9 cellular contexts compared by ENCODE assay signal in the genomic region with DNA sequence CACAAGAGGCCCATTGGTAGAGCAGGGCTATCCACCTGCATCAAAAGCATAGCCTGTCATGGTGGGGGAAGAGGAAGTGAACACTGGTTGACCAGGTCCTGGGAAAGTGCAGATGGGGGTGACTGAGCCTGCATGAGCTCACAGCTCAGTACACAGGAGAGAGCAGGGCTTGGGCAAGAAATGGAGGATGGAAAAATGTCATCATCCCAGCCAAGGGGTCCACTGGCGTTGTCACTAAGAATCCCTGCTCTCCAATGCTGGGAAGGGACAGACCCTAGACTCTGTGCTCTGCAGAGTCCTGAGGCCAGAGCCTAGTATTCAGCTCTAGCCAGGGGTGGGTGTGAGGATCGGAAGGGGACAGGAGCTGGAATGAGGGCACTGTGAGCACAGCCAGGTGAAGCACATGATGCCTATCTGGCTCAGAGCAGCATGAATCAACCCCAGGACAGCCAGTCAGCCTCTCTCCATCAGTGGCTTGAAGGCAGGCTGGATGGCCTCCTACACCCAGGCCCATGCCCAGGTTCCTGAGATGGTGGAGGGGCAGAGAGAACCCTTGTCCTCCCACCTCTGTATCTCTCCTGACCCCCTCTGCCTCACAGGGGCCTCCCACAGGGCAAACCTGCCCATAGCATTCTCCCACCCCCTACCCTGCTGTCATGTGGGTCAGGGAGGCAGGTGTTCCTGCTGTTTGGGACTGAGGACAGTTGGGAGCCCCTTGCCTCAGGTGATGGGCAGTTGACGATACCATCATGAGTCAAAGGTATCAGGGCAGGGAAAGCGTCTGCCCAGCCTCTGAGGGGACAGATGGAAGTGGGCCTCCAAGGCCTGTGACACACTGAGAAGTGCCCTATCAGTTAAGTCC. TPM values are rescaled to one million over a fixed set of nuclear protein-coding genes. Genes with fewer than 3 reads are reported as not detected.
DNase-seq lines count a peak whose midpoint lies in the region; ATAC-seq, FAIRE-seq and TF ChIP-seq lines count a peak whose summit lies in the region.
"Had no signal": no experiment of that assay in that cellular context is flagged by ENCODE, and none has a peak within 500 bp of the region (broad histone marks: within the 10 kb centered on the region; RNA-seq: fewer than 3 reads in every experiment).

No MANE protein-coding gene starts in this region.

- no peak for DNase-seq in activated CD4-positive, CD25-positive, alpha-beta regulatory T cell (lab: John Stamatoyannopoulos, UW)
- DNase-seq in HTR-8/SVneo (ENCODE audit: insufficient read length, low spot score) (no peak), K562 (ENCODE audit: extremely low read depth in 1 of 4, low spot score in 3 of 4) (no peak), A172 (ENCODE audit: low spot score) (no peak), LoVo (ENCODE audit: low spot score) (no peak)
- no peak for DNase-seq in stimulated activated effector memory CD8-positive, alpha-beta T cell treated with anti-CD3 and anti-CD28 coated beads, Interleukin-12 subunit alpha, Interleukin-12 subunit beta, amount 100 ng/mL, for 72 hours (ENCODE audit: low spot score in 2 of 2)

- peaks cover 39% of the 10 kb centered on the region for H3K4me1 Mint-ChIP-seq in stimulated activated effector memory CD8-positive, alpha-beta T cell treated with anti-CD3 and anti-CD28 coated beads, Interleukin-12 subunit alpha, Interleukin-12 subunit beta, amount 100 ng/mL, for 72 hours

- peak overlapping the region; percentile 93 for H3K27ac Mint-ChIP-seq in stimulated activated effector memory CD8-positive, alpha-beta T cell treated with anti-CD3 and anti-CD28 coated beads, Interleukin-12 subunit alpha, Interleukin-12 subunit beta, amount 100 ng/mL, for 72 hours

- H3K4me1 ChIP-seq in K562 (replicated peaks in 1 of 2; ENCODE audit: control insufficient read depth in 2 of 2, insufficient read depth in 2 of 2, low read length in 2 of 2): peaks cover 0 to 23% of the 10 kb centered on the region in 2 experiments; a peak in 2 of 5 replicates
- H3K4me1 ChIP-seq: A549 had no signal

- peak overlapping the region in 1 of 2 experiments; percentile 77; a peak in 2 of 4 replicates for H3K9ac ChIP-seq in K562 (ENCODE audit: insufficient read depth in 1 of 2, low read depth in 2 of 2, low read length in 2 of 2)

- peaks cover 25% of the 10 kb centered on the region for H3K36me3 Mint-ChIP-seq in stimulated activated effector memory CD8-positive, alpha-beta T cell treated with anti-CD3 and anti-CD28 coated beads, Interleukin-12 subunit alpha, Interleukin-12 subunit beta, amount 100 ng/mL, for 72 hours

- H4K20me1 ChIP-seq in K562 (replicated peaks; ENCODE audit: control insufficient read depth, insufficient read depth, low read length): peaks cover 3% of the 10 kb centered on the region; the same call in 1 of the 2 replicates

- no TSS peak for BruUV-seq in K562 (replicated peaks; lab: Mats Ljungman, UMichigan)

- no peaks in the 10 kb centered on the region for H3K9me3 ChIP-seq in K562 (replicated peaks; ENCODE audit: control insufficient read depth, insufficient read depth, low read depth, low read length)
- H3K9me3 ChIP-seq: A549 had no signal

- H3K9me1 ChIP-seq in K562 (ENCODE audit: control insufficient read depth, insufficient read depth, low read length): no peaks in the 10 kb centered on the region

- H3K4me3 Mint-ChIP-seq in stimulated activated effector memory CD8-positive, alpha-beta T cell treated with anti-CD3 and anti-CD28 coated beads, Interleukin-12 subunit alpha, Interleukin-12 subunit beta, amount 100 ng/mL, for 72 hours: no peak overlapping the region

- POLR2A ChIA-PET in K562 (lab: Yijun Ruan, JAX): interaction anchor here (0.6 to 3.7 kb wide), 2 partner anchors 13 to 302 kb away, joined by 3 to 24 read pairs; a partner anchor contains a TSS

- no peaks in the 10 kb centered on the region for H3K79me2 ChIP-seq in K562 (ENCODE audit: control insufficient read depth, insufficient read depth, low read length)

- no peak for TF ChIP-seq POLR2A in K562 (conservative IDR thresholded peaks at IDR 0.05)

- no peak overlapping the region for H3K4me3 ChIP-seq in K562
- H3K4me3 ChIP-seq: A549 had no signal

- TF ChIP-seq EP300 in K562 (IDR thresholded peaks at IDR 0.05; ENCODE audit: low read length): no peak

- 70% methylated on average over 4 of the region's 4 CpGs for WGBS in K562 (ENCODE audit: insufficient coverage, low coverage, missing lambda C conversion rate)

- no peaks in the 10 kb centered on the region for H3K27me3 ChIP-seq in K562 (ENCODE audit: control insufficient read depth in 2 of 2, insufficient read depth in 2 of 2, low read length in 2 of 2)

- CTCF ChIA-PET in K562 (lab: Yijun Ruan, JAX; ENCODE audit: low intra/inter-chr PET ratio): interaction anchor here (3.5 kb wide), 1 partner anchor 96 kb away, joined by 32 read pairs; a partner anchor contains a TSS

- no peaks in the 10 kb centered on the region for H3K9me3 Mint-ChIP-seq in stimulated activated effector memory CD8-positive, alpha-beta T cell treated with anti-CD3 and anti-CD28 coated beads, Interleukin-12 subunit alpha, Interleukin-12 subunit beta, amount 100 ng/mL, for 72 hours

- intact Hi-C loops in K562 (cut with micrococcal nuclease): no loop called here

- FAIRE-seq in HTR-8/SVneo (lab: Jason Lieb, UNC) (peak; percentile 26), K562 (lab: Jason Lieb, UNC) (no peak)
- FAIRE-seq: A549 had no signal

- TF ChIP-seq CTCF in K562 (IDR thresholded peaks at IDR 0.05 in 2 of 3, conservative IDR thresholded peaks at IDR 0.05 in 1 of 3; ENCODE audit: insufficient read depth in 2 of 3, low read depth in 1 of 3, low read length in 3 of 3): no peak

- H2AFZ ChIP-seq in K562 (ENCODE audit: low read depth, low read length): no peak overlapping the region

- in situ Hi-C loops in K562 (cut with MboI): no loop called here

- TF ChIP-seq RAD21 in K562 (CRISPR knock-in tag; conservative IDR thresholded peaks at IDR 0.05 in 1 of 2, IDR thresholded peaks at IDR 0.05 in 1 of 2): no peak

- no peak overlapping the region for H3K27ac ChIP-seq in K562 (ENCODE audit: extremely low read depth, low read depth, low read length)
- H3K27ac ChIP-seq: A549 had no signal

- peaks cover 29% of the 10 kb centered on the region; the same call in 1 of the 3 replicates for H3K36me3 ChIP-seq in K562 (ENCODE audit: control insufficient read depth, insufficient read depth, low read length)

- H3K4me2 ChIP-seq in K562 (ENCODE audit: insufficient read depth, low read length): no peak overlapping the region
- H3K4me2 ChIP-seq: A549 had no signal

- ATAC-seq in activated CD4-positive, CD25-positive, alpha-beta regulatory T cell treated with anti-CD3 and anti-CD28 coated beads, Interleukin-2, amount 50 U/mL, for 24 hours: peak; percentile 30 to 48
- ATAC-seq in K562 (no peak), GM18870 (IDR thresholded peaks at IDR 0.05; ENCODE audit: unreplicated experiment) (no peak)
- ATAC-seq in stimulated activated effector memory CD8-positive, alpha-beta T cell treated with anti-CD3 and anti-CD28 coated beads, Interleukin-12 subunit alpha, Interleukin-12 subunit beta, amount 100 ng/mL, for 72 hours: no peak
- ATAC-seq: A549 had no signal

TF ChIP-seq in K562, 482 proteins besides CTCF, POLR2A, EP300 and RAD21:
- TF ChIP-seq SPI1 (IDR thresholded peaks at IDR 0.05; ENCODE audit: borderline replicate concordance, low read depth, low read length) (0 out of 2 replicates have a peak, but pooled peaks have one; percentile 20), KDM1A (IDR thresholded peaks at IDR 0.05) (no peak)

RNA-seq across cellular contexts. Expression of a gene that starts 13.8 kb away (rescaled TPM):
- 41.2 and 61.0 TPM in 2 replicates for total RNA-seq in K562 (2011; cell fraction: chromatin; rRNA removed; ENCODE audit: low replicate concordance)
- total RNA-seq in K562 (2011; cell fraction: nucleolus; rRNA removed): 26.5 and 26.8 TPM in 2 replicates
- total RNA-seq in K562 (2011; cell fraction: nucleoplasm; rRNA removed): 34.7 and 46.6 TPM in 2 replicates
- total RNA-seq in K562 (2014; rRNA removed) (31.3 and 34.6 TPM in 2 replicates), K562 (2014; rRNA removed; fragmentation: Illumina TruSeq; extraction: Trizol) (36.5 and 37.6 TPM in 2 replicates), K562 (2015; rRNA removed; fragmentation: Illumina TruSeq; extraction: Trizol) (45.1 and 49.2 TPM in 2 replicates), K562 (2021) (37.5 and 37.9 TPM in 2 replicates)
- polyA plus RNA-seq in K562 (2011; rRNA removed) (21.0 and 33.9 TPM in 2 replicates), K562 (2014; fragmentation: Illumina TruSeq; extraction: Trizol) (41.0 and 47.1 TPM in 2 replicates), K562 (2014; fragmentation: Nextera tagmentation; extraction: Ambion mirVana) (10 to 100 TPM in 1 of 2 experiments, 1 to 10 TPM in 1; 7.8 to 11.0 TPM), K562 (2014; rRNA removed) (26.4 and 27.5 TPM in 2 replicates)
- polyA plus RNA-seq in K562 (2011; cell fraction: cytosol; rRNA removed): 17.2 and 19.3 TPM in 2 replicates
- polyA plus RNA-seq in K562 (2011; cell fraction: nucleus; rRNA removed): 12.8 and 14.9 TPM in 2 replicates
- polyA plus RNA-seq in K562 (2012): 27.6 and 33.5 TPM in 2 replicates
- 34.2 and 51.3 TPM in 2 replicates for polyA minus RNA-seq in K562 (2011; rRNA and poly(A)+ RNA removed)
- 21.9 and 28.2 TPM in 2 replicates for polyA minus RNA-seq in K562 (2011; cell fraction: cytosol; rRNA and poly(A)+ RNA removed)
- polyA minus RNA-seq in K562 (2011; cell fraction: nucleus; rRNA and poly(A)+ RNA removed): 10.4 and 17.2 TPM in 2 replicates
- 29.7 and 30.3 TPM in 2 replicates for total RNA-seq in A172 (2014; rRNA removed; shearing (Covaris generic))

RNA-seq across cellular contexts. Expression of a gene that starts 19.9 kb away (rescaled TPM):
- total RNA-seq in K562 (2011; cell fraction: chromatin; rRNA removed; ENCODE audit: low replicate concordance): 26.1 and 49.9 TPM in 2 replicates
- 21.0 and 27.9 TPM in 2 replicates for total RNA-seq in K562 (2011; cell fraction: nucleolus; rRNA removed)
- total RNA-seq in K562 (2011; cell fraction: nucleoplasm; rRNA removed): 23.4 and 27.7 TPM in 2 replicates
- total RNA-seq in K562 (2014; rRNA removed) (3.5 and 7.9 TPM in 2 replicates), K562 (2014; rRNA removed; fragmentation: Illumina TruSeq; extraction: Trizol) (1.2 and 1.4 TPM in 2 replicates), K562 (2015; rRNA removed; fragmentation: Illumina TruSeq; extraction: Trizol) (3.0 and 3.1 TPM in 2 replicates), K562 (2021) (25.4 and 31.1 TPM in 2 replicates)
- polyA plus RNA-seq in K562 (2011; rRNA removed) (2.2 and 6.3 TPM in 2 replicates), K562 (2014; fragmentation: Illumina TruSeq; extraction: Trizol) (10.0 and 14.1 TPM in 2 replicates), K562 (2014; fragmentation: Nextera tagmentation; extraction: Ambion mirVana) (under 1 TPM; 0.36 to 0.37 TPM), K562 (2014; rRNA removed) (7.2 and 9.2 TPM in 2 replicates)
- 1.4 and 2.4 TPM in 2 replicates for polyA plus RNA-seq in K562 (2011; cell fraction: cytosol; rRNA removed)
- 19.6 and 20.6 TPM in 2 replicates for polyA plus RNA-seq in K562 (2011; cell fraction: nucleus; rRNA removed)
- 14.5 and 15.2 TPM in 2 replicates for polyA plus RNA-seq in K562 (2012)
- polyA minus RNA-seq in K562 (2011; rRNA and poly(A)+ RNA removed): 4.9 and 6.9 TPM in 2 replicates
- polyA minus RNA-seq in K562 (2011; cell fraction: cytosol; rRNA and poly(A)+ RNA removed): 8.8 and 31.9 TPM in 2 replicates
- polyA minus RNA-seq in K562 (2011; cell fraction: nucleus; rRNA and poly(A)+ RNA removed): 7.0 and 19.2 TPM in 2 replicates
- total RNA-seq in A172 (2014; rRNA removed; shearing (Covaris generic)): 21.6 and 31.6 TPM in 2 replicates

Comparison
In these comparisons a context has a peak if more than half of its experiments do, and no peak if none do; other contexts are left out.
1. ATAC-seq: peak in activated CD4-positive, CD25-positive, alpha-beta regulatory T cell treated with anti-CD3 and anti-CD28 coated beads, Interleukin-2, amount 50 U/mL, for 24 hours (2 of 2); none in K562 (single experiment), stimulated activated effector memory CD8-positive, alpha-beta T cell treated with anti-CD3 and anti-CD28 coated beads, Interleukin-12 subunit alpha, Interleukin-12 subunit beta, amount 100 ng/mL, for 72 hours (single experiment) and GM18870 (single experiment).